ENCODE assay signal across 1 cellular context in genomic region chr1:10980094-10980577, GRCh38.
TF ChIP-seq lines count a peak whose summit lies in the region.

No MANE protein-coding gene starts in this region.

TF ChIP-seq in HepG2, 621 proteins besides CTCF, POLR2A, EP300 and RAD21 (continued from another document and continues in another):
- TF ChIP-seq FOXO1 (CRISPR knock-in tag; IDR thresholded peaks at IDR 0.05) (no peak), ZNF687 (CRISPR knock-in tag; IDR thresholded peaks at IDR 0.05) (no peak), ZBTB7A (CRISPR knock-in tag; IDR thresholded peaks at IDR 0.05) (no peak), ZNF281 (CRISPR knock-in tag; IDR thresholded peaks at IDR 0.05; ENCODE audit: borderline replicate concordance) (no peak), NFE2L2 (IDR thresholded peaks at IDR 0.05; ENCODE audit: low read length) (no peak), SMAD1 (CRISPR knock-in tag; IDR thresholded peaks at IDR 0.05; ENCODE audit: borderline replicate concordance, low read depth) (no peak), ZNF775 (CRISPR knock-in tag; IDR thresholded peaks at IDR 0.05; ENCODE audit: borderline replicate concordance) (no peak), TARDBP (CRISPR knock-in tag; IDR thresholded peaks at IDR 0.05) (no peak), ZFP91 (CRISPR knock-in tag; IDR thresholded peaks at IDR 0.05; ENCODE audit: borderline replicate concordance) (0 out of 2 replicates have a peak, but pooled peaks have one; percentile 41), ZFY (CRISPR knock-in tag; IDR thresholded peaks at IDR 0.05) (peak; percentile 39; the same call in 1 of the 2 replicates), PBX3 (CRISPR knock-in tag; IDR thresholded peaks at IDR 0.05; ENCODE audit: borderline replicate concordance) (no peak), HDAC2 (CRISPR knock-in tag; IDR thresholded peaks at IDR 0.05) (no peak; the same call in 1 of the 2 replicates), NAIF1 (CRISPR knock-in tag; IDR thresholded peaks at IDR 0.05; ENCODE audit: borderline replicate concordance) (no peak), AGO1 (IDR thresholded peaks at IDR 0.05; ENCODE audit: low read depth, low read length, poor library complexity, severe bottlenecking) (peak; percentile 62), PHF8 (CRISPR knock-in tag; IDR thresholded peaks at IDR 0.05) (no peak; the same call in 1 of the 2 replicates), PRPF4 (IDR thresholded peaks at IDR 0.05; ENCODE audit: low read depth, low read length, poor library complexity, severe bottlenecking) (no peak), ZFP1 (CRISPR knock-in tag; IDR thresholded peaks at IDR 0.05) (no peak), ZMAT3 (CRISPR knock-in tag; conservative IDR thresholded peaks at IDR 0.05) (no peak), ZNF337 (CRISPR knock-in tag; IDR thresholded peaks at IDR 0.05; ENCODE audit: borderline replicate concordance, low read depth) (no peak), MXI1 (IDR thresholded peaks at IDR 0.05; ENCODE audit: borderline replicate concordance, low read depth, low read length) (no peak), MEF2D (CRISPR knock-in tag; IDR thresholded peaks at IDR 0.05) (no peak), ATF4 (CRISPR knock-in tag; IDR thresholded peaks at IDR 0.05) (no peak), ZBED4 (CRISPR knock-in tag; IDR thresholded peaks at IDR 0.05; ENCODE audit: borderline replicate concordance) (0 out of 2 replicates have a peak, but pooled peaks have one; percentile 13), NFKBIZ (CRISPR knock-in tag; IDR thresholded peaks at IDR 0.05) (no peak), ZNF605 (CRISPR knock-in tag; IDR thresholded peaks at IDR 0.05) (no peak), SRF (IDR thresholded peaks at IDR 0.05; ENCODE audit: low read depth, low read length) (no peak), NR2F6 (IDR thresholded peaks at IDR 0.05) (no peak), NR2F6 (CRISPR knock-in tag; IDR thresholded peaks at IDR 0.05) (no peak), CERS6 (CRISPR knock-in tag; IDR thresholded peaks at IDR 0.05) (no peak), RBFOX2 (IDR thresholded peaks at IDR 0.05; ENCODE audit: low read depth, low read length) (peak; percentile 46; the same call in 1 of the 2 replicates), NCOA1 (CRISPR knock-in tag; IDR thresholded peaks at IDR 0.05) (no peak), FOXJ3 (CRISPR knock-in tag; IDR thresholded peaks at IDR 0.05; ENCODE audit: borderline replicate concordance) (no peak), ZMYM3 (CRISPR knock-in tag; IDR thresholded peaks at IDR 0.05) (no peak), ZBTB49 (CRISPR knock-in tag; IDR thresholded peaks at IDR 0.05; ENCODE audit: borderline replicate concordance) (no peak), CBX2 (IDR thresholded peaks at IDR 0.05; ENCODE audit: low read depth, low read length) (no peak), CBX2 (CRISPR knock-in tag; IDR thresholded peaks at IDR 0.05; ENCODE audit: low read depth) (no peak), NFIC (IDR thresholded peaks at IDR 0.05; ENCODE audit: low read length) (no peak), UBTF (CRISPR knock-in tag; IDR thresholded peaks at IDR 0.05) (peak; percentile 91)
